8 cellular contexts compared by ENCODE assay signal in the genomic region with DNA sequence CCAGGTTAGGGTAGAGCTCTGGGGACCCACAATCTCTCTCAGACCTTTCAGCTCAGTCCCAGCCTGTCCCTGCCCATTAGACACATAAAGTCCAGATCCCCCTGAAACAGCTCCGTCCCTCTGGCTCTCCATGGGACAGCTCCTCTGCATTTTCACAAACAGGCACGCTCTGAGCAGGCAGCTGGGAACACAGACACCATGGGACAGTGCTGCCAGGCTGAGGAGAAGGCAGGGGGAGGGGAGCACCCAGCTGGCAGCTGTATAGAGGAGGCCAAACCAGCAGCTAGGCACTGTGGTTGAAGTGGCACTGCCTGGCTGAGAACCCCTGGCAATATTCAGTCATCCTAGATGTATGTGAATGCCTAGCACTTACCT.
DNase-seq lines count a peak whose midpoint lies in the region; ATAC-seq and FAIRE-seq lines count a peak whose summit lies in the region.

No MANE protein-coding gene starts in this region.

- FAIRE-seq in RCC 7860 (lab: Jason Lieb, UNC) = no peak

- peak; percentile 89 for DNase-seq in DMS53 (lab: John Stamatoyannopoulos, UW)
- peak; percentile 28 for DNase-seq in NCI-H345 treated with DMSO at 0.1 percent for 48 hours (lab: John Stamatoyannopoulos, UW; ENCODE audit: unreplicated experiment)
- DNase-seq in epithelial cell of prostate (ENCODE audit: low read depth, low spot score) = no peak
- peak; percentile 90 for DNase-seq in pons (ENCODE audit: low spot score)
- DNase-seq in RCC 7860 (ENCODE audit: low spot score) = no peak

- peak overlapping the region; percentile 79 for H3K27ac ChIP-seq in epithelial cell of prostate

- ATAC-seq in GM21786 (IDR thresholded peaks at IDR 0.05; ENCODE audit: unreplicated experiment) (no peak), GM21529 (IDR thresholded peaks at IDR 0.05; ENCODE audit: unreplicated experiment) (no peak), HG03521 (IDR thresholded peaks at IDR 0.05; ENCODE audit: unreplicated experiment) (no peak)

Comparison
In these comparisons a context has a peak if more than half of its experiments do, and no peak if none do; other contexts are left out.
1. DNase-seq: peak in DMS53 (single experiment), NCI-H345 treated with DMSO at 0.1 percent for 48 hours (single experiment) and pons (single experiment); none in epithelial cell of prostate (single experiment) and RCC 7860 (single experiment).